In the genomic region with DNA sequence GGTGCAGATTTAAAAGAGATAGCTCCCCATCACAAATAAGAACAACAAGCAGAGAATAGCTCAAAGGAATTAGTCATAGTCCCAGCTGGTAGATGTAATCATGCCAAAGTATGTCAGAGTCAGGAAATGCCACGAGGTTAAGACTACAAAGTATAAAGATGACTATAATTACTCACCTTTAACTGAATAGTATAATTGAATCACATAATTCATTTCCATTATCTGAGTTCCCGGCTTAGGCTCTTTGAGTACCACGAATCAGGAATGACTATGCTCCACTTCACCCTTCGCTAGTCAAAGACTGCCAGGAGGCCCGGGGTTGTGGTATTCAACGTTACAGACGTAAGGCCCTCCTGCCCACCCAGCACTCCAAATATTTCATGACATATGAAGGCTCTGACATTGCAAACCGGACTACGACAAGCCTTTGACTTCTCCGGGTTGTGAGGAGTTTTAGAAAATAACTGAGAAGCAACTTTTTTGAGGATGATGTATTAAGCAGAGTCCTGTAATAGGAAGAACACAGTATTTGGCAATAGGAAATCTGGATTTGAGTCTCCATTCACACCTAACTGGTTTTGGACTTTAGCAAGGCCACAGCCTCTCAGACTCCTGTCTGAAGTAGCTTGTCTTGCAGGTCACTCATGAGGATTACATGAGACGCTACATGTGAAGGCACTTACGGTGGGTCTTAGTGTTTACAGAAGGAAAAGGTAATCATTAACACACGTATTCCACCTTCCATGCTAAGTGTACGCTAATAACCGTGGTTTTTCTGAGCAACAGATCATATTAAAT, we compare ENCODE assay signal across 9 cellular contexts.
A peak's percentile ranks its signal among the peaks of the same experiment; 100 is the strongest.
DNase-seq lines count a peak whose midpoint lies in the region; ATAC-seq and TF ChIP-seq lines count a peak whose summit lies in the region.
"Had no signal": no experiment of that assay in that cellular context is flagged by ENCODE, and none has a peak within 500 bp of the region (broad histone marks: within the 10 kb centered on the region; RNA-seq: fewer than 3 reads in every experiment).

No MANE protein-coding gene starts in this region.

- DNase-seq in DMS53 (lab: John Stamatoyannopoulos, UW) (peak; percentile 79), putamen (ENCODE audit: low spot score) (peak; percentile 10), neural progenitor cell (ENCODE audit: low spot score) (no peak)
- no peak for DNase-seq in effector memory CD4-positive, alpha-beta T cell

- H2AFZ ChIP-seq in OCI-LY3 (ENCODE audit: low read depth, low read length) (no peak overlapping the region), neural progenitor cell (replicated peaks) (no peak overlapping the region)

- peaks cover 2% of the 10 kb centered on the region for H3K9me3 Mint-ChIP-seq in neural progenitor cell

- H3K9ac ChIP-seq in OCI-LY3 (ENCODE audit: low read length): no peak overlapping the region
- no peak overlapping the region for H3K9ac ChIP-seq in neural progenitor cell

- H3K4me2 ChIP-seq in OCI-LY3 (ENCODE audit: low read length) (peak overlapping the region; percentile 17; the same call in 1 of the 2 replicates), neural progenitor cell (no peak overlapping the region)

- H3K4me1 Mint-ChIP-seq in neural progenitor cell: peaks cover 24% of the 10 kb centered on the region

- no peak overlapping the region for H3K4me3 Mint-ChIP-seq in neural progenitor cell

- H3K79me2 ChIP-seq in OCI-LY3 (ENCODE audit: low read length): no peaks in the 10 kb centered on the region
- H3K79me2 ChIP-seq in neural progenitor cell (ENCODE audit: low read depth): no peaks in the 10 kb centered on the region

- TF ChIP-seq CTCF in OCI-LY3 (IDR thresholded peaks at IDR 0.05; ENCODE audit: low read depth, low read length): no peak
- no peak for TF ChIP-seq CTCF in neural progenitor cell (IDR thresholded peaks at IDR 0.05)

- no peak overlapping the region for H3K4me3 ChIP-seq in OCI-LY3 (ENCODE audit: low read length)
- H3K4me3 ChIP-seq in effector memory CD4-positive, alpha-beta T cell (ENCODE audit: insufficient read depth, low read depth, low read length, poor library complexity, severe bottlenecking): peak overlapping the region; percentile 40
- no peak overlapping the region for H3K4me3 ChIP-seq in neural progenitor cell

- no peaks in the 10 kb centered on the region for H3K36me3 Mint-ChIP-seq in neural progenitor cell

- H3K27me3 ChIP-seq in OCI-LY3 (ENCODE audit: low read depth, low read length) (no peaks in the 10 kb centered on the region), neural progenitor cell (no peaks in the 10 kb centered on the region)
- no peaks in the 10 kb centered on the region for H3K27me3 ChIP-seq in effector memory CD4-positive, alpha-beta T cell (replicated peaks; ENCODE audit: control insufficient read depth, insufficient read depth, low read length, poor library complexity, severe bottlenecking)

- H3K27ac Mint-ChIP-seq in neural progenitor cell: no peak overlapping the region

- peaks cover 9% of the 10 kb centered on the region for H3K27me3 Mint-ChIP-seq in neural progenitor cell (ENCODE audit: insufficient read depth, low read depth)

- H3K36me3 ChIP-seq in OCI-LY3 (replicated peaks; ENCODE audit: low read depth, low read length) (no peaks in the 10 kb centered on the region), neural progenitor cell (no peaks in the 10 kb centered on the region)
- H3K36me3 ChIP-seq in effector memory CD4-positive, alpha-beta T cell (ENCODE audit: control insufficient read depth, insufficient read depth, low read length): no peaks in the 10 kb centered on the region

- ATAC-seq in GM21825 (IDR thresholded peaks at IDR 0.05; ENCODE audit: unreplicated experiment) (no peak), GM21528 (IDR thresholded peaks at IDR 0.05; ENCODE audit: low FRiP score, unreplicated experiment) (no peak), HG03025 (IDR thresholded peaks at IDR 0.05; ENCODE audit: low FRiP score, unreplicated experiment) (no peak)

- no peaks in the 10 kb centered on the region for H4K20me1 ChIP-seq in OCI-LY3 (ENCODE audit: insufficient read depth, low read length)
- no peaks in the 10 kb centered on the region for H4K20me1 ChIP-seq in neural progenitor cell (ENCODE audit: low read depth)

- no peaks in the 10 kb centered on the region for H3F3A ChIP-seq in neural progenitor cell (ENCODE audit: low read depth)

- no peak overlapping the region for H3K27ac ChIP-seq in OCI-LY3 (ENCODE audit: low read length)
- no peak overlapping the region for H3K27ac ChIP-seq in effector memory CD4-positive, alpha-beta T cell (ENCODE audit: insufficient read depth, low read length, poor library complexity, severe bottlenecking)
- H3K27ac ChIP-seq in neural progenitor cell: no peak overlapping the region
- H3K27ac ChIP-seq: HL-60 had no signal

- H3K4me1 ChIP-seq in OCI-LY3 (ENCODE audit: low read length) (peaks cover 32% of the 10 kb centered on the region), neural progenitor cell (peaks cover 24% of the 10 kb centered on the region)
- peaks cover 24% of the 10 kb centered on the region for H3K4me1 ChIP-seq in effector memory CD4-positive, alpha-beta T cell (ENCODE audit: control insufficient read depth, insufficient read depth, low read length, poor library complexity, severe bottlenecking)

- H3K9me3 ChIP-seq in OCI-LY3 (ENCODE audit: insufficient read depth, low read length): no peaks in the 10 kb centered on the region
- H3K9me3 ChIP-seq in effector memory CD4-positive, alpha-beta T cell (ENCODE audit: control insufficient read depth, low read length): no peaks in the 10 kb centered on the region
- H3K9me3 ChIP-seq in neural progenitor cell (ENCODE audit: low read depth): no peaks in the 10 kb centered on the region

Comparison
In these comparisons a context has a peak if more than half of its experiments do, and no peak if none do; other contexts are left out.
1. DNase-seq: peak in DMS53 (single experiment) and putamen (single experiment); none in effector memory CD4-positive, alpha-beta T cell (0 of 3) and neural progenitor cell (single experiment).